ENCODE assay signal across 8 cellular contexts in genomic region chr1:93908394-93909145, GRCh38. TPM values are rescaled to one million over a fixed set of nuclear protein-coding genes. Genes with fewer than 3 reads are reported as not detected.
DNase-seq lines count a peak whose midpoint lies in the region; ATAC-seq and TF ChIP-seq lines count a peak whose summit lies in the region.

No MANE protein-coding gene starts in this region.

- H3K4me1 ChIP-seq in ectodermal cell (ENCODE audit: control insufficient read depth, insufficient read depth, low read length) = no peaks in the 10 kb centered on the region

- peak; percentile 32 for ATAC-seq in GM21786 (IDR thresholded peaks at IDR 0.05; ENCODE audit: unreplicated experiment)

- H3K9me3 Mint-ChIP-seq in mesothelial cell of epicardium = peaks cover 8% of the 10 kb centered on the region

- H3K27me3 Mint-ChIP-seq in mesothelial cell of epicardium (ENCODE audit: low read depth) = peaks cover 3% of the 10 kb centered on the region

- H3K4me3 ChIP-seq in ectodermal cell (ENCODE audit: insufficient read depth, low read depth, low read length) = peak overlapping the region; percentile 58

- TF ChIP-seq CTCF in GM10248 (IDR thresholded peaks at IDR 0.05; ENCODE audit: control extremely low read depth, extremely low read depth, low read depth, missing control alignments) (no peak), mesothelial cell of epicardium (IDR thresholded peaks at IDR 0.05; ENCODE audit: unreplicated experiment) (no peak)

- peak; percentile 45 for DNase-seq in GM10248 (ENCODE audit: extremely low spot score)
- DNase-seq in KBM-7 = peak; percentile 37
- DNase-seq in activated CD4-positive, alpha-beta T cell treated with anti-CD3 and anti-CD28 coated beads for 4 hours = peak; percentile 44 to 52
- DNase-seq in mesothelial cell of epicardium (ENCODE audit: low spot score in 2 of 2, unreplicated experiment in 2 of 2) = peak in 1 of 2 experiments; percentile 23
- peak; percentile 4 to 23 for DNase-seq in stimulated activated CD8-positive, alpha-beta memory T cell treated with anti-CD3 and anti-CD28 coated beads, Interleukin-2, amount 100 ng/mL, for 1 hour (ENCODE audit: low read depth in 2 of 2)
- no peak for DNase-seq in SHP77 treated with DMSO at 0.1 percent for 48 hours (lab: John Stamatoyannopoulos, UW)

- H3K4me3 Mint-ChIP-seq in mesothelial cell of epicardium = peak overlapping the region; percentile 80

- peaks cover 13% of the 10 kb centered on the region for H3K4me1 Mint-ChIP-seq in mesothelial cell of epicardium

- no peaks in the 10 kb centered on the region for H3K9me3 ChIP-seq in ectodermal cell (ENCODE audit: control insufficient read depth, low read length)

- no peaks in the 10 kb centered on the region for H3K36me3 ChIP-seq in ectodermal cell (ENCODE audit: control insufficient read depth, insufficient read depth, low read length)

- no peak overlapping the region for H3K27ac ChIP-seq in ectodermal cell (ENCODE audit: insufficient read depth, low read depth, low read length, poor library complexity, severe bottlenecking)

- H3K36me3 Mint-ChIP-seq in mesothelial cell of epicardium = no peaks in the 10 kb centered on the region

- H3K27ac Mint-ChIP-seq in mesothelial cell of epicardium = peak overlapping the region; percentile 87

- CTCF ChIA-PET in GM10248 (lab: Yijun Ruan, JAX) = interaction anchor here (0.6 to 2.2 kb wide), 15 partner anchors 8 to 301 kb away, joined by 3 to 14 read pairs (median 4); partner anchors contain the start of gene DNTTIP2

- POLR2A ChIA-PET in GM10248 (lab: Yijun Ruan, JAX) = no interaction called here

- WGBS in ectodermal cell, 2 experiments = 2% methylated on average over 49 of the region's 49 CpGs

- in situ Hi-C loops in KBM-7 (cut with MboI; ENCODE audit: low pct_unique_long_range_greater_than_20kb, low sequenced_read_pairs) = no loop called here

- H3K27me3 ChIP-seq in ectodermal cell (ENCODE audit: control insufficient read depth, insufficient read depth, low read length, poor library complexity, severe bottlenecking) = peaks cover 13% of the 10 kb centered on the region

RNA-seq across cellular contexts. Expression of gene GCLM, which starts 0.7 kb away (rescaled TPM):
- 6.3 TPM for polyA plus RNA-seq in ectodermal cell (2013, experiment 1 of 4)
- 6.4 TPM for polyA plus RNA-seq in ectodermal cell (2013, experiment 2 of 4)
- 5.9 TPM for polyA plus RNA-seq in ectodermal cell (2013, experiment 3 of 4)
- polyA plus RNA-seq in ectodermal cell (2013, experiment 4 of 4) = 6.2 TPM
- total RNA-seq in mesothelial cell of epicardium = 8.7 to 9.0 TPM (median 8.9 TPM) in 3 replicates

RNA-seq across cellular contexts. Expression of gene DNTTIP2, which starts 29.6 kb away (rescaled TPM):
- polyA plus RNA-seq in ectodermal cell (2013, experiment 1 of 4) = 62.5 TPM
- 68.0 TPM for polyA plus RNA-seq in ectodermal cell (2013, experiment 2 of 4)
- 55.1 TPM for polyA plus RNA-seq in ectodermal cell (2013, experiment 3 of 4)
- polyA plus RNA-seq in ectodermal cell (2013, experiment 4 of 4) = 63.1 TPM
- total RNA-seq in mesothelial cell of epicardium = 46.4 to 49.6 TPM (median 47.4 TPM) in 3 replicates
